ENCODE assay signal across 10 cellular contexts in genomic region chr9:134858051-134858841, GRCh38. TPM values are rescaled to one million over a fixed set of nuclear protein-coding genes. Genes with fewer than 3 reads are reported as not detected.
DNase-seq lines count a peak whose midpoint lies in the region; ATAC-seq lines count a peak whose summit lies in the region.
"Had no signal": no experiment of that assay in that cellular context is flagged by ENCODE, and none has a peak within 500 bp of the region (broad histone marks: within the 10 kb centered on the region; RNA-seq: fewer than 3 reads in every experiment).

No MANE protein-coding gene starts in this region.

- no peaks in the 10 kb centered on the region for H3K36me3 Mint-ChIP-seq in T-helper 17 cell (ENCODE audit: low read depth)

- ATAC-seq in HG02798 (IDR thresholded peaks at IDR 0.05; ENCODE audit: poor library complexity, unreplicated experiment) (peak; percentile 85), sciatic nerve (peak; percentile 36), T-helper 17 cell (no peak), Right ventricle myocardium inferior (no peak)

- peaks cover 3% of the 10 kb centered on the region for H3K4me1 Mint-ChIP-seq in T-helper 17 cell

- H3K27me3 Mint-ChIP-seq in T-helper 17 cell = peaks cover 12% of the 10 kb centered on the region

- intact Hi-C loops in sciatic nerve (cut with DNase I) = no loop called here
- intact Hi-C loops in Right ventricle myocardium inferior (cut with DNase I) = no loop called here

- H3K4me3 Mint-ChIP-seq in T-helper 17 cell = no peak overlapping the region

- no peaks in the 10 kb centered on the region for H3K9me3 ChIP-seq in T-helper 17 cell (ENCODE audit: control insufficient read depth, low read length, poor library complexity, severe bottlenecking)
- H3K9me3 ChIP-seq: thoracic aorta had no signal

- DNase-seq in activated T-cell treated with anti-CD3 and anti-CD28 coated beads for 48 hours (ENCODE audit: low read depth) (peak; percentile 41), T1000 (lab: John Stamatoyannopoulos, UW) (peak; percentile 33), sciatic nerve (ENCODE audit: low spot score) (peak; percentile 53), T-helper 17 cell (no peak), Right ventricle myocardium inferior (ENCODE audit: missing footprints) (no peak), NOMO-1 treated with dmso at 0.1 percent for 144 hours (lab: John Stamatoyannopoulos, UW; ENCODE audit: unreplicated experiment) (no peak)
- DNase-seq in activated T-cell treated with anti-CD3 and anti-CD28 coated beads, Interleukin-2, amount 50 U/mL, for 1 hour = no peak
- DNase-seq: DND-41 had no signal

- no peak overlapping the region for H3K27ac Mint-ChIP-seq in T-helper 17 cell

RNA-seq across cellular contexts. Expression of gene FCN2, which starts 22.4 kb away (rescaled TPM):
- not detected for total RNA-seq in sciatic nerve
- total RNA-seq in T-helper 17 cell = not detected
- not detected for total RNA-seq in Right ventricle myocardium inferior
- total RNA-seq: thoracic aorta had no signal

RNA-seq across cellular contexts. Expression of gene FCN1, which starts 59.5 kb away (rescaled TPM):
- 16.1 TPM for total RNA-seq in sciatic nerve
- total RNA-seq in T-helper 17 cell = 10 to 100 TPM; 12.4 to 27.8 TPM
- total RNA-seq in Right ventricle myocardium inferior = 5.7 TPM

Comparison
In these comparisons a context has a peak if more than half of its experiments do, and no peak if none do; other contexts are left out.
1. DNase-seq: peak in activated T-cell treated with anti-CD3 and anti-CD28 coated beads for 48 hours (single experiment), T1000 (single experiment) and sciatic nerve (single experiment); none in activated T-cell treated with anti-CD3 and anti-CD28 coated beads, Interleukin-2, amount 50 U/mL, for 1 hour (single experiment), T-helper 17 cell (0 of 3), Right ventricle myocardium inferior (single experiment) and NOMO-1 treated with dmso at 0.1 percent for 144 hours (single experiment).
2. ATAC-seq: peak in HG02798 (single experiment) and sciatic nerve (single experiment); none in T-helper 17 cell (single experiment) and Right ventricle myocardium inferior (single experiment).